2 cellular contexts compared by ENCODE assay signal in genomic region chr16:86222541-86222940, GRCh38.
TF ChIP-seq lines count a peak whose summit lies in the region.

No MANE protein-coding gene starts in this region.

TF ChIP-seq in SK-N-SH, 30 proteins besides CTCF, POLR2A, EP300 and RAD21 (continued from another document):
- TF ChIP-seq PBX3 (IDR thresholded peaks at IDR 0.05) = no peak
- TF ChIP-seq JUND (IDR thresholded peaks at IDR 0.05) = no peak
- TF ChIP-seq TCF12 (IDR thresholded peaks at IDR 0.05) = no peak
- TF ChIP-seq ELF1 (IDR thresholded peaks at IDR 0.05) = no peak
- TF ChIP-seq TEAD4 (IDR thresholded peaks at IDR 0.05; ENCODE audit: borderline replicate concordance, insufficient read depth) = no peak
- TF ChIP-seq FOXJ3 (CRISPR knock-in tag; IDR thresholded peaks at IDR 0.05) = no peak
- no peak for TF ChIP-seq RFX5 (IDR thresholded peaks at IDR 0.05; ENCODE audit: low read length)
- no peak for TF ChIP-seq IRF3 (IDR thresholded peaks at IDR 0.05; ENCODE audit: low read depth, low read length)
- no peak for TF ChIP-seq USF1 (IDR thresholded peaks at IDR 0.05; ENCODE audit: borderline replicate concordance, low read depth)
- TF ChIP-seq MAX (IDR thresholded peaks at IDR 0.05; ENCODE audit: low read depth) = no peak
- TF ChIP-seq MEF2A (IDR thresholded peaks at IDR 0.05; ENCODE audit: borderline replicate concordance, low read depth) = no peak
- no peak for TF ChIP-seq NFIC (IDR thresholded peaks at IDR 0.05; ENCODE audit: borderline replicate concordance)
- TF ChIP-seq POLR2AphosphoS5 (IDR thresholded peaks at IDR 0.05; ENCODE audit: low read depth, low read length) = no peak
- TF ChIP-seq ZBTB33 (IDR thresholded peaks at IDR 0.05; ENCODE audit: borderline replicate concordance, low read depth) = no peak

TF ChIP-seq in SK-N-SH treated with all-trans-retinoic acid at 6 μM for 48 hours, 23 proteins besides CTCF, POLR2A, EP300 and RAD21 (continued from another document):
- no peak for TF ChIP-seq PATZ1 (CRISPR knock-in tag; IDR thresholded peaks at IDR 0.05; ENCODE audit: borderline replicate concordance)
- TF ChIP-seq POU6F1 (CRISPR knock-in tag; IDR thresholded peaks at IDR 0.05; ENCODE audit: borderline replicate concordance, low read depth) = no peak
- no peak for TF ChIP-seq OSR1 (CRISPR knock-in tag; IDR thresholded peaks at IDR 0.05)
